Comparison of ENCODE assay signal across 19 cellular contexts in the genomic region with DNA sequence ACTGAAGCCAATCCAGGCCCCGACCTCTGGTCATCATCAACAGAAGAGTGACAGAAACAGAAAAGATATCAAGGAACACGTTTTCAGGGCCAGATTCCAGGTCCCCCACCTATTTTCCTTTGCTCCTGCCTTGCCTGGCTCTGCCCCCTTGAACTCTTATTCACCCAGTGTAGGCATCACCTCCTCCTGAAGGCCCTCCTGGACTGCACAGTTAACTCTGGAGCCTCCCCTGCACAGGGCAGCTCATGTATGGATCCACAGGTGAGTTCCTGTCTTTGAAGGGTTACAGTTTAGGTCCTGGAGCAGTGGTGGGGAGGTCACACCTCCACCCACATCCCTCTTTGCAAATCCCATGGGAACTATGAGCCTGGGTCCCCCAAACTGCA.
"Had no signal": no experiment of that assay in that cellular context is flagged by ENCODE, and none has a peak within 500 bp of the region (broad histone marks: within the 10 kb centered on the region; RNA-seq: fewer than 3 reads in every experiment).

No MANE protein-coding gene starts in this region.

- H3K4me1 Mint-ChIP-seq: nephron had no signal

- H2AFZ ChIP-seq: hepatocyte had no signal

- H3K9me3 ChIP-seq: left ventricle myocardium inferior, lower lobe of right lung, neutrophil, pancreas, tibial artery, upper lobe of left lung, uterus had no signal

- H3K4me3 Mint-ChIP-seq: dendritic cell treated with granulocyte-macrophage colony-stimulating factor and Interleukin-4, amounts not matched to agents 40 ng/mL and 50 ng/mL, for 4 days; memory B cell; nephron had no signal

- H3K36me3 Mint-ChIP-seq: memory B cell had no signal

- H3K27ac Mint-ChIP-seq: dendritic cell treated with granulocyte-macrophage colony-stimulating factor and Interleukin-4, amounts not matched to agents 40 ng/mL and 50 ng/mL, for 4 days; memory B cell; nephron had no signal

- H3K4me1 ChIP-seq: foreskin keratinocyte had no signal

- H3K4me2 ChIP-seq: hepatocyte had no signal

- H3K36me3 ChIP-seq: left ventricle myocardium inferior, lower lobe of right lung, neutrophil, pancreas, tibial artery, upper lobe of left lung, uterus had no signal

- H3K4me3 ChIP-seq: hepatocyte, left ventricle myocardium inferior, lower lobe of right lung, pancreas, tibial artery, upper lobe of left lung, uterus had no signal

- H3K79me2 ChIP-seq: hepatocyte had no signal

- DNase-seq: erythroblast; foreskin keratinocyte; left cardiac atrium; left ventricle myocardium inferior; lower lobe of right lung; midbrain; pancreas; right cardiac atrium; small intestine; stimulated activated CD4-positive, alpha-beta T cell treated with anti-CD3 and anti-CD28 coated beads, Interleukin-2, amount 100 ng/mL, for 48 hours; stimulated activated naive CD4-positive, alpha-beta T cell treated with Interleukin-2 at 50 U/mL for 16 hours; tibial artery; uterus had no signal

- H3K27ac ChIP-seq: foreskin keratinocyte, hepatocyte, left ventricle myocardium inferior, lower lobe of right lung, neutrophil, pancreas, tibial artery, upper lobe of left lung, uterus had no signal

- H3K9me3 Mint-ChIP-seq: dendritic cell treated with granulocyte-macrophage colony-stimulating factor and Interleukin-4, amounts not matched to agents 40 ng/mL and 50 ng/mL, for 4 days; memory B cell had no signal

- H3K27me3 ChIP-seq: hepatocyte, pancreas, upper lobe of left lung, uterus had no signal
